20 cellular contexts compared by ENCODE assay signal in the genomic region with DNA sequence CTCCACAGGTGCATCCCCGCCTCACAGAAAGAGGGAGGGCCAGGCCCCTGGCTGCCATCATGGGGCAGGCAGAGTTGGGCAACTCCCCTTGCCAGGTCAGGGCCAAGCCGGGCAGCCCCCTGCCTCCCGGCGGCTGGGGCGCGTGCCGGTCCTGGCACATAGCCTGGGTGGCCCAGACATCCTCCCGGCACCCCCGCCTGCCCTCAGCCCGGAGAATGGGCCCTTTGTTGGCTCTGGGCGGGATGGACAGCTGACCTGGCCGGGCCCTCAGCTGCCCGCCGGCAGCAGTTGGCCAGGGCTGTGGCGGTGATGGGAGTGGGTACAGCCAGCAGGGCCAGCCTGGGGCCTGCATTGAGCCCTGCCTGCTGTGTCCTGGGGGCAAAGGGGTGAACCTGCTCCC. TPM values are rescaled to one million over a fixed set of nuclear protein-coding genes. Genes with fewer than 3 reads are reported as not detected.
DNase-seq lines count a peak whose midpoint lies in the region; ATAC-seq and TF ChIP-seq lines count a peak whose summit lies in the region.
"Had no signal": no experiment of that assay in that cellular context is flagged by ENCODE, and none has a peak within 500 bp of the region (broad histone marks: within the 10 kb centered on the region; RNA-seq: fewer than 3 reads in every experiment).

No MANE protein-coding gene starts in this region.

- H2AK9ac ChIP-seq in IMR-90 (replicated peaks; ENCODE audit: low read depth, low read length, poor library complexity) = peak overlapping the region; percentile 43

- no peak overlapping the region for H3K23ac ChIP-seq in IMR-90 (ENCODE audit: low read depth, low read length)

- 0 out of 2 replicates have a peak overlapping the region, but pooled peaks have one; percentile 14 for H2AK5ac ChIP-seq in IMR-90 (ENCODE audit: low read depth, low read length)

- H2AFZ ChIP-seq in IMR-90 (replicated peaks; ENCODE audit: low read length, poor library complexity) = no peak overlapping the region
- H2AFZ ChIP-seq: PC-9 had no signal

- peaks cover 40% of the 10 kb centered on the region for H4K20me1 ChIP-seq in IMR-90 (ENCODE audit: insufficient read depth, low read length)

- CTCF ChIA-PET in IMR-90 (lab: Yijun Ruan, JAX) = no interaction called here

- H3K4me1 ChIP-seq in IMR-90 (ENCODE audit: control insufficient read depth, insufficient read depth, low read length) (peaks cover 20% of the 10 kb centered on the region), thoracic aorta (ENCODE audit: control insufficient read depth in 1 of 2, low read depth in 2 of 2) (peaks cover 51 to 97% of the 10 kb centered on the region in 2 donors), colonic mucosa (no peaks in the 10 kb centered on the region)

- H3K4ac ChIP-seq in IMR-90 (ENCODE audit: low read depth, low read length) = no peak overlapping the region

- H3K27ac ChIP-seq in IMR-90 (ENCODE audit: insufficient read depth, low read length) (no peak overlapping the region), coronary artery (peak overlapping the region; percentile 48 to 90), thoracic aorta (peak overlapping the region; percentile 94 to 97), colonic mucosa (no peak overlapping the region)
- H3K27ac ChIP-seq: KMS-11, neutrophil, PC-9, suprapubic skin had no signal

- no TSS peak for BruUV-seq in IMR-90 (replicated peaks; lab: Mats Ljungman, UMichigan)

- no peak overlapping the region for H4K8ac ChIP-seq in IMR-90 (ENCODE audit: low read depth in 2 of 2, low read length in 2 of 2)

- peaks cover 33 to 72% of the 10 kb centered on the region in 2 experiments for H3K79me1 ChIP-seq in IMR-90 (ENCODE audit: low read depth in 1 of 2, low read length in 2 of 2)

- H3K14ac ChIP-seq in IMR-90 (replicated peaks; ENCODE audit: low read depth, low read length) = no peak overlapping the region

- no peak overlapping the region for H4K5ac ChIP-seq in IMR-90 (ENCODE audit: low read depth, low read length)

- no peak for TF ChIP-seq CTCF in IMR-90 (conservative IDR thresholded peaks at IDR 0.05; ENCODE audit: low read depth, low read length)
- TF ChIP-seq CTCF in coronary artery (IDR thresholded peaks at IDR 0.05) = no peak
- no peak for TF ChIP-seq CTCF in thoracic aorta (IDR thresholded peaks at IDR 0.05)
- no peak for TF ChIP-seq CTCF in colonic mucosa (IDR thresholded peaks at IDR 0.05)

- H3K9ac ChIP-seq in IMR-90 (ENCODE audit: low read depth, low read length) (no peak overlapping the region), colonic mucosa (ENCODE audit: low read depth in 2 of 2, low read length in 2 of 2) (no peak overlapping the region)
- H3K9ac ChIP-seq: KMS-11 had no signal

- DNase-seq in IMR-90 (no peak), coronary artery (ENCODE audit: low spot score) (no peak), midbrain (lab: John Stamatoyannopoulos, UW) (peak; percentile 74), thoracic aorta (ENCODE audit: low spot score) (no peak), amniotic stem cell (lab: John Stamatoyannopoulos, UW) (no peak), colonic mucosa (no peak), activated gamma-delta T cell (lab: John Stamatoyannopoulos, UW) (no peak)
- DNase-seq: activated CD8-positive, alpha-beta T cell treated with anti-CD3 and anti-CD28 coated beads for 36 hours; activated T-cell treated with anti-CD3 and anti-CD28 coated beads, Interleukin-2, amount 50 U/mL, for 48 hours; CD8-positive, alpha-beta T cell; DMS79; NCI-H446 treated with DMSO at 0.1 percent for 48 hours; PC-9; stimulated activated CD8-positive, alpha-beta memory T cell treated with anti-CD3 and anti-CD28 coated beads, Interleukin-4, amount 100 ng/mL, for 48 hours had no signal

- no peak overlapping the region for H2BK120ac ChIP-seq in IMR-90 (ENCODE audit: low read depth, low read length)

- no peak overlapping the region for H4K91ac ChIP-seq in IMR-90 (ENCODE audit: insufficient read depth, low read depth, low read length)

- no peak for TF ChIP-seq RAD21 in IMR-90 (IDR thresholded peaks at IDR 0.05; ENCODE audit: low read length)

- peaks cover 25% of the 10 kb centered on the region for H3K9me1 ChIP-seq in IMR-90 (ENCODE audit: insufficient read depth, low read length)

- no peak for TF ChIP-seq POLR2A in IMR-90 (IDR thresholded peaks at IDR 0.05; ENCODE audit: low read depth, low read length)

- no peak overlapping the region for H3K56ac ChIP-seq in IMR-90 (ENCODE audit: extremely low read depth, insufficient read depth, low read length)

- intact Hi-C loops in IMR-90 (cut with micrococcal nuclease) (no loop called here), colonic mucosa (cut with DNase I) (no loop called here)

- H3K27me3 ChIP-seq in IMR-90 (ENCODE audit: control insufficient read depth, insufficient read depth, low read length) (no peaks in the 10 kb centered on the region), thoracic aorta (replicated peaks; ENCODE audit: insufficient read depth) (no peaks in the 10 kb centered on the region), colonic mucosa (no peaks in the 10 kb centered on the region)
- H3K27me3 ChIP-seq: neutrophil, suprapubic skin had no signal

- no peak overlapping the region for H3K4me3 ChIP-seq in IMR-90 (ENCODE audit: insufficient read depth, low read depth, low read length)
- no peak overlapping the region for H3K4me3 ChIP-seq in coronary artery
- H3K4me3 ChIP-seq in thoracic aorta = no peak overlapping the region
- H3K4me3 ChIP-seq in colonic mucosa = no peak overlapping the region
- H3K4me3 ChIP-seq: GM12878, PC-9, suprapubic skin had no signal

- H3K36me3 ChIP-seq in IMR-90 (ENCODE audit: control insufficient read depth, insufficient read depth, low read length) (peaks cover 16% of the 10 kb centered on the region; the same call in 1 of the 2 replicates), thoracic aorta (no peaks in the 10 kb centered on the region), colonic mucosa (no peaks in the 10 kb centered on the region)
- H3K36me3 ChIP-seq: neutrophil, suprapubic skin had no signal

- 100% methylated on average over 3 of the region's 15 CpGs; no CpG with 5 or more reads in 1 of the 2 experiments for WGBS in IMR-90 (ENCODE audit: extremely low coverage in 2 of 2, insufficient read length in 1 of 2), 2 experiments

- no peak overlapping the region for H2BK15ac ChIP-seq in IMR-90 (ENCODE audit: low read depth, low read length)

- no peak overlapping the region for H2BK20ac ChIP-seq in IMR-90 (ENCODE audit: low read depth, low read length)

- in situ Hi-C loops in IMR-90 (cut with MboI; ENCODE audit: low sequenced_read_pairs) = no loop called here

- no peak overlapping the region for H2BK5ac ChIP-seq in IMR-90 (ENCODE audit: low read depth, low read length, poor library complexity, severe bottlenecking)

- POLR2A ChIA-PET in IMR-90 (lab: Charles Lee; ENCODE audit: unreplicated experiment) = no interaction called here

- no peaks in the 10 kb centered on the region for H3K9me3 ChIP-seq in IMR-90 (ENCODE audit: control insufficient read depth, insufficient read depth, low read length)
- H3K9me3 ChIP-seq in thoracic aorta = no peaks in the 10 kb centered on the region
- H3K9me3 ChIP-seq in colonic mucosa = no peaks in the 10 kb centered on the region
- H3K9me3 ChIP-seq: neutrophil, suprapubic skin had no signal

- H3K18ac ChIP-seq in IMR-90 (ENCODE audit: low read depth, low read length) = no peak overlapping the region

- ATAC-seq in IMR-90 (ENCODE audit: low read depth) (no peak), thoracic aorta (ENCODE audit: insufficient number of reproducible peaks, low FRiP score, low read depth) (no peak)
- ATAC-seq: activated CD8-positive, alpha-beta T cell treated with anti-CD3 and anti-CD28 coated beads for 36 hours; activated naive CD4-positive, alpha-beta T cell treated with anti-CD3 and anti-CD28 coated beads, Interleukin-2, amount 50 U/mL, for 72 hours; CD8-positive, alpha-beta T cell; GM12878; left lobe of liver had no signal

- no peak overlapping the region for H3K4me2 ChIP-seq in IMR-90 (ENCODE audit: low read depth, low read length)
- H3K4me2 ChIP-seq: KMS-11 had no signal

- dilution Hi-C loops in IMR-90 (cut with HindIII; ENCODE audit: low sequenced_read_pairs, unreplicated experiment) = no loop called here

TF ChIP-seq in IMR-90, 13 proteins besides CTCF, POLR2A, EP300 and RAD21 (continues in another document):
- TF ChIP-seq NFE2L2 (IDR thresholded peaks at IDR 0.05; ENCODE audit: low read depth, low read length) (no peak), MAFK (IDR thresholded peaks at IDR 0.05; ENCODE audit: low read depth, low read length) (no peak), CHD1 (IDR thresholded peaks at IDR 0.05; ENCODE audit: low read depth, low read length) (no peak), BHLHE40 (IDR thresholded peaks at IDR 0.05; ENCODE audit: low read depth, low read length) (no peak), RCOR1 (IDR thresholded peaks at IDR 0.05; ENCODE audit: insufficient replicate concordance, low read length) (no peak), CEBPB (IDR thresholded peaks at IDR 0.05; ENCODE audit: low read depth, low read length) (no peak), SMC3 (IDR thresholded peaks at IDR 0.05; ENCODE audit: low read depth, low read length) (no peak), MXI1 (IDR thresholded peaks at IDR 0.05; ENCODE audit: borderline replicate concordance, low read depth, low read length) (no peak)
- TF ChIP-seq, protein P1, sequence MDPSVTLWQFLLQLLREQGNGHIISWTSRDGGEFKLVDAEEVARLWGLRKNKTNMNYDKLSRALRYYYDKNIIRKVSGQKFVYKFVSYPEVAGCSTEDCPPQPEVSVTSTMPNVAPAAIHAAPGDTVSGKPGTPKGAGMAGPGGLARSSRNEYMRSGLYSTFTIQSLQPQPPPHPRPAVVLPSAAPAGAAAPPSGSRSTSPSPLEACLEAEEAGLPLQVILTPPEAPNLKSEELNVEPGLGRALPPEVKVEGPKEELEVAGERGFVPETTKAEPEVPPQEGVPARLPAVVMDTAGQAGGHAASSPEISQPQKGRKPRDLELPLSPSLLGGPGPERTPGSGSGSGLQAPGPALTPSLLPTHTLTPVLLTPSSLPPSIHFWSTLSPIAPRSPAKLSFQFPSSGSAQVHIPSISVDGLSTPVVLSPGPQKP (IDR thresholded peaks at IDR 0.05; ENCODE audit: borderline replicate concordance, low read depth, low read length) = no peak
- TF ChIP-seq, protein P2, sequence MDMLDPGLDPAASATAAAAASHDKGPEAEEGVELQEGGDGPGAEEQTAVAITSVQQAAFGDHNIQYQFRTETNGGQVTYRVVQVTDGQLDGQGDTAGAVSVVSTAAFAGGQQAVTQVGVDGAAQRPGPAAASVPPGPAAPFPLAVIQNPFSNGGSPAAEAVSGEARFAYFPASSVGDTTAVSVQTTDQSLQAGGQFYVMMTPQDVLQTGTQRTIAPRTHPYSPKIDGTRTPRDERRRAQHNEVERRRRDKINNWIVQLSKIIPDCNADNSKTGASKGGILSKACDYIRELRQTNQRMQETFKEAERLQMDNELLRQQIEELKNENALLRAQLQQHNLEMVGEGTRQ (IDR thresholded peaks at IDR 0.05; ENCODE audit: low read depth, low read length) = no peak

RNA-seq across cellular contexts. Expression of a gene that starts 16.5 kb away (rescaled TPM):
- 13.6 and 14.4 TPM in 2 replicates for total RNA-seq in IMR-90 (2012; rRNA removed)
- 49.4 and 61.7 TPM in 2 replicates for polyA plus RNA-seq in IMR-90 (2012; rRNA removed)
- polyA plus RNA-seq in IMR-90 (2012; cell fraction: cytosol; rRNA removed) = 25.5 and 52.4 TPM in 2 replicates
- 88.7 and 218 TPM in 2 replicates for polyA plus RNA-seq in IMR-90 (2012; cell fraction: nucleus; rRNA removed; ENCODE audit: low replicate concordance)
- 100 to 1,000 TPM in 1 of 2 donors, 10 to 100 TPM in 1; 70.1 to 102 TPM for total RNA-seq in thoracic aorta
- total RNA-seq in colonic mucosa = 10 to 100 TPM; 16.0 to 19.3 TPM

Comparison
In these comparisons a context has a peak if more than half of its experiments do, and no peak if none do; other contexts are left out.
1. H3K27ac ChIP-seq: peak in coronary artery (2 of 2) and thoracic aorta (2 of 2); none in IMR-90 (single experiment) and colonic mucosa (single experiment).